In genomic region chr2:62654423-62654791, GRCh38 we compare ENCODE assay signal across 16 cellular contexts. TPM values are rescaled to one million over a fixed set of nuclear protein-coding genes. Genes with fewer than 3 reads are reported as not detected.
A peak's percentile ranks its signal among the peaks of the same experiment; 100 is the strongest.
DNase-seq lines count a peak whose midpoint lies in the region; ATAC-seq, FAIRE-seq and TF ChIP-seq lines count a peak whose summit lies in the region.
"Had no signal": no experiment of that assay in that cellular context is flagged by ENCODE, and none has a peak within 500 bp of the region (broad histone marks: within the 10 kb centered on the region; RNA-seq: fewer than 3 reads in every experiment).

No MANE protein-coding gene starts in this region.

- H3K36me3 ChIP-seq in GM23248 (ENCODE audit: low read depth) (no peaks in the 10 kb centered on the region), skeletal muscle satellite cell (ENCODE audit: insufficient read depth, low read length) (no peaks in the 10 kb centered on the region)
- H3K36me3 ChIP-seq: lower lobe of right lung, right atrium auricular region had no signal

- H3K79me2 ChIP-seq in GM23248 (ENCODE audit: insufficient read depth) = no peaks in the 10 kb centered on the region

- H3K4me3 Mint-ChIP-seq in nephron progenitor cell = no peak overlapping the region

- ATAC-seq in esophagus mucosa (peak; percentile 75), HG02642 (IDR thresholded peaks at IDR 0.05; ENCODE audit: poor library complexity, unreplicated experiment) (no peak)
- ATAC-seq: lower lobe of right lung had no signal

- FAIRE-seq in RCC 7860 (lab: Jason Lieb, UNC) = peak; percentile 99

- H4K20me1 ChIP-seq in GM23248 (ENCODE audit: insufficient read depth) = no peaks in the 10 kb centered on the region

- no peak for TF ChIP-seq CTCF in nephron progenitor cell (IDR thresholded peaks at IDR 0.05)

- H3K27me3 ChIP-seq in GM23248 (replicated peaks; ENCODE audit: insufficient read depth) = no peaks in the 10 kb centered on the region
- no peaks in the 10 kb centered on the region for H3K27me3 ChIP-seq in skeletal muscle satellite cell (ENCODE audit: control insufficient read depth, insufficient read depth, low read length)
- H3K27me3 ChIP-seq: body of pancreas, right atrium auricular region had no signal

- H3K4me1 ChIP-seq in GM23248 (ENCODE audit: insufficient read depth) = peaks cover 16% of the 10 kb centered on the region
- H3K4me1 ChIP-seq in skeletal muscle satellite cell (ENCODE audit: control insufficient read depth, insufficient read depth, low read length) = peaks cover 18% of the 10 kb centered on the region
- H3K4me1 ChIP-seq: lower lobe of right lung, right atrium auricular region had no signal

- 0 out of 2 replicates have a peak, but pooled peaks cover 8% of the 10 kb centered on the region for H3F3A ChIP-seq in GM23248 (ENCODE audit: insufficient read depth)

- H3K36me3 Mint-ChIP-seq in nephron progenitor cell (ENCODE audit: low read depth) = no peaks in the 10 kb centered on the region

- H3K27me3 Mint-ChIP-seq in nephron progenitor cell (ENCODE audit: low read depth, poor library complexity) = peaks cover 9% of the 10 kb centered on the region

- H2AFZ ChIP-seq in GM23248 = peak overlapping the region; percentile 31; the same call in 1 of the 2 replicates

- peak; percentile 61 for DNase-seq in GM23248
- DNase-seq in RCC 7860 (ENCODE audit: low spot score) = peak; percentile 93
- DNase-seq in NCI-H1417 (lab: John Stamatoyannopoulos, UW) = no peak
- DNase-seq in nephron progenitor cell = no peak
- no peak for DNase-seq in substantia nigra (lab: John Stamatoyannopoulos, UW)
- DNase-seq: activated effector memory CD4-positive, alpha-beta T cell treated with Interleukin-2 at 50 U/mL for 16 hours; body of pancreas; DMS79; lower lobe of right lung; NCI-H1930; NCI-H510A treated with DMSO at 0.1 percent for 48 hours had no signal

- WGBS in GM23248 (ENCODE audit: low coverage in 1 of 2, low lambda C conversion rate in 2 of 2, missing lambda C conversion rate in 2 of 2), 2 experiments = 87 to 90% methylated on average over 3 of the region's 3 CpGs

- no peaks in the 10 kb centered on the region for H3K9me2 ChIP-seq in GM23248 (ENCODE audit: insufficient read depth)

- in situ Hi-C loops in GM23248 (cut with MboI) = no loop called here

- H3K27ac Mint-ChIP-seq in nephron progenitor cell = no peak overlapping the region

- H3K9me3 Mint-ChIP-seq in nephron progenitor cell = peaks cover 23% of the 10 kb centered on the region

- H3K9me3 ChIP-seq in GM23248 (ENCODE audit: low read depth) (no peaks in the 10 kb centered on the region), skeletal muscle satellite cell (replicated peaks; ENCODE audit: low read length) (no peaks in the 10 kb centered on the region)
- H3K9me3 ChIP-seq: body of pancreas, lower lobe of right lung, right atrium auricular region had no signal

- H3K4me2 ChIP-seq in GM23248 (ENCODE audit: unreplicated experiment) (no peak overlapping the region), skeletal muscle satellite cell (ENCODE audit: low read length) (peak overlapping the region; percentile 14)

- H3K27ac ChIP-seq in GM23248 (peak overlapping the region; percentile 24; the same call in 1 of the 2 replicates), substantia nigra (ENCODE audit: low read depth, low read length, poor library complexity, severe bottlenecking) (no peak overlapping the region)
- H3K27ac ChIP-seq: body of pancreas, C4-2B, lower lobe of right lung, right atrium auricular region had no signal

- no peaks in the 10 kb centered on the region for H3K4me1 Mint-ChIP-seq in nephron progenitor cell

- H3K4me3 ChIP-seq in GM23248 (no peak overlapping the region), skeletal muscle satellite cell (ENCODE audit: low read length) (no peak overlapping the region)
- H3K4me3 ChIP-seq: body of pancreas, lower lobe of right lung, right atrium auricular region had no signal

- H3K9ac ChIP-seq in GM23248 (no peak overlapping the region), skeletal muscle satellite cell (ENCODE audit: low read depth, low read length) (no peak overlapping the region)

RNA-seq across cellular contexts. Expression of gene EHBP1, which starts 51.1 kb away (rescaled TPM):
- 53.0 and 56.8 TPM in 2 replicates for total RNA-seq in GM23248 (2014; rRNA removed; shearing (Covaris generic))
- 36.8 and 41.3 TPM in 2 replicates for polyA plus RNA-seq in GM23248 (2016; fragmentation: Nextera tagmentation; extraction: Ambion mirVana)
- total RNA-seq in esophagus mucosa = 75.8 TPM
- total RNA-seq in skeletal muscle satellite cell (2012; rRNA removed) = 37.8 and 46.1 TPM in 2 replicates

Comparison
In these comparisons a context has a peak if more than half of its experiments do, and no peak if none do; other contexts are left out.
1. DNase-seq: peak in GM23248 (single experiment) and RCC 7860 (single experiment); none in NCI-H1417 (0 of 3), nephron progenitor cell (single experiment) and substantia nigra (0 of 49).